In the genomic region with DNA sequence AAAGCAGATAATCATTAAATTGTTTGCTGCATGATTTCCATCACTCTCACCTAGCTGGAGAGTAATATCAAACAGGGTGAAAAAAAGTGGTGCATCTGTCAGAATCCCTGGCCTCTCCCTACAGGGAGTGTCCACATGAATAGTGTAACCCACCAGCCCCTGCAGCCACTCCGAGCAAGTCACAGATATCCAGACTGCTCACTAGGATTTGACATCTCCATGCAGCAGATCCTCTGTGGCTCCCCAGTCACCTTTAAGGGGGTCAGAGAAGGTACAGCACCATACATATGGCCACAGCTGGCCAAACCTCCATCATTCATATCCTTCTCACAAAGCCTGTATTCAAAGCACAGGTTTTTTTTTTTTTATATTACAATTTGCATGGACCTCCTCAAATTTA, we compare ENCODE assay signal across 1 cellular context.
TF ChIP-seq lines count a peak whose summit lies in the region.

No MANE protein-coding gene starts in this region.

TF ChIP-seq in IMR-90, 13 proteins besides CTCF, POLR2A, EP300 and RAD21 (continued from another document):
- TF ChIP-seq, protein P1, sequence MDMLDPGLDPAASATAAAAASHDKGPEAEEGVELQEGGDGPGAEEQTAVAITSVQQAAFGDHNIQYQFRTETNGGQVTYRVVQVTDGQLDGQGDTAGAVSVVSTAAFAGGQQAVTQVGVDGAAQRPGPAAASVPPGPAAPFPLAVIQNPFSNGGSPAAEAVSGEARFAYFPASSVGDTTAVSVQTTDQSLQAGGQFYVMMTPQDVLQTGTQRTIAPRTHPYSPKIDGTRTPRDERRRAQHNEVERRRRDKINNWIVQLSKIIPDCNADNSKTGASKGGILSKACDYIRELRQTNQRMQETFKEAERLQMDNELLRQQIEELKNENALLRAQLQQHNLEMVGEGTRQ (IDR thresholded peaks at IDR 0.05; ENCODE audit: low read depth, low read length) = no peak
- TF ChIP-seq NFE2L2 (IDR thresholded peaks at IDR 0.05; ENCODE audit: low read depth, low read length) (no peak), MAZ (IDR thresholded peaks at IDR 0.05; ENCODE audit: borderline replicate concordance, low read depth, low read length) (no peak), SMC3 (IDR thresholded peaks at IDR 0.05; ENCODE audit: low read depth, low read length) (no peak)
